In the genomic region with DNA sequence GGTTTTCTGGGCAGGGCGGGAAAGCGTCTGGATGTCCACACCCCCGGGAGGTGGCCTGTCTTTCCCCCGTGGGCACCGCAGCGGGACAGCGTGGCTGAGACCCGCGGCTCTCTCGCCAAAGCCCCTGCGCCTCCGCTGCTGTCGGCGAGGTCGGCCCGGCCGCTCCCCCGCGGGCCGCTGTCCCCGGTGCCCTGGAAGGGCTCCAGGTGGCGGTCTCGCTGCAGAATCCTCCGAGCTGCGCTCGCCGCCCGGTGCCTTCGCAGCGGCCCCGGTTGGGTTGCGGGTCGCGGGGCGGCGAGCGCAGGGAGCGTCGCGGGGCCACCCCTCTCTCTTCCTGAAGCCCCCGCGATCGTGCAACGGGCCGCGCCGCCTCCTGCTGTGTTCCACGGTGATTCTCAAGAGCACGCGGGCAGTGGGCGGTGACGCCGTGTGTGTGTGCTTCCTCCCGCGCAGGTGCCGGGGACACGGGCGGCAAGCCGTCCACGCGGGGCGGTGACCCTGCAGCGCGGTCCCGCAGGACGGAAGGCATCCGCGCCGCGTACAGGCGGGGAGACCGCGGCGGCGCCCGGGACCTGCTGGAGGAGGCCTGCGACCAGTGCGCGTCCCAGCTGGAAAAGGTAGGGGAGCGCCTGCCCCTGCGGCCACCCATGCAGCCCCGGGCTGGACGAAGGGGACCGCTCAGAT, we compare ENCODE assay signal across 11 cellular contexts. TPM values are rescaled to one million over a fixed set of nuclear protein-coding genes. Genes with fewer than 3 reads are reported as not detected.
DNase-seq lines count a peak whose midpoint lies in the region; ATAC-seq and TF ChIP-seq lines count a peak whose summit lies in the region.
"Had no signal": no experiment of that assay in that cellular context is flagged by ENCODE, and none has a peak within 500 bp of the region (broad histone marks: within the 10 kb centered on the region; RNA-seq: fewer than 3 reads in every experiment).

No MANE protein-coding gene starts in this region.

- H3K4me1 ChIP-seq in HUES48 (ENCODE audit: control insufficient read depth, insufficient read depth, low read length) = peaks cover 17% of the 10 kb centered on the region
- H3K4me1 ChIP-seq in sigmoid colon = peaks cover 0 to 13% (median 12%) of the 10 kb centered on the region in 4 donors
- no peaks in the 10 kb centered on the region for H3K4me1 ChIP-seq in uterus

- H3K27ac ChIP-seq in HUES48 (ENCODE audit: low read depth, low read length) (no peak overlapping the region), sigmoid colon (no peak overlapping the region), uterus (no peak overlapping the region)

- intact Hi-C loops in sigmoid colon (cut with DNase I) (no loop called here), uterus (cut with DNase I; ENCODE audit: low total_unique reads) (no loop called here)

- peaks cover 26% of the 10 kb centered on the region for H3K27me3 Mint-ChIP-seq in chondrocyte (ENCODE audit: low read depth)

- TF ChIP-seq EP300 in sigmoid colon (IDR thresholded peaks at IDR 0.05) = no peak

- TF ChIP-seq POLR2A in sigmoid colon (IDR thresholded peaks at IDR 0.05) = no peak
- no peak for TF ChIP-seq POLR2A in uterus (IDR thresholded peaks at IDR 0.05)

- H3K9me3 Mint-ChIP-seq in chondrocyte (ENCODE audit: low read depth) = peaks cover 16% of the 10 kb centered on the region
- H3K9me3 Mint-ChIP-seq: IgD-negative memory B cell had no signal

- ATAC-seq in HG03095 (IDR thresholded peaks at IDR 0.05; ENCODE audit: unreplicated experiment) = no peak

- DNase-seq in chondrocyte (ENCODE audit: low spot score) (no peak), iPS-NIHi7 (ENCODE audit: extremely low spot score) (peak; percentile 87), sigmoid colon (no peak), CD1c-positive myeloid dendritic cell (ENCODE audit: extremely low spot score) (no peak), NCI-H82 treated with DMSO at 0.1 percent for 48 hours (lab: John Stamatoyannopoulos, UW; ENCODE audit: unreplicated experiment) (no peak), uterus (no peak)
- DNase-seq: activated effector memory CD4-positive, alpha-beta T cell treated with anti-CD3 and anti-CD28 coated beads, Interleukin-2, amount 50 U/mL, for 16 hours; NCI-H510A had no signal

- H3K4me1 Mint-ChIP-seq in chondrocyte (ENCODE audit: low read depth) = no peaks in the 10 kb centered on the region

- peaks cover 7% of the 10 kb centered on the region for H3K36me3 Mint-ChIP-seq in chondrocyte (ENCODE audit: low read depth)

- TF ChIP-seq CTCF in chondrocyte (IDR thresholded peaks at IDR 0.05) (peak; percentile 36), sigmoid colon (IDR thresholded peaks at IDR 0.05) (no peak), uterus (IDR thresholded peaks at IDR 0.05) (no peak)

- H3K36me3 ChIP-seq in HUES48 (ENCODE audit: control insufficient read depth, insufficient read depth, low read length) (no peaks in the 10 kb centered on the region), sigmoid colon (no peaks in the 10 kb centered on the region), uterus (no peaks in the 10 kb centered on the region)

- WGBS in sigmoid colon, 2 donors = 9 to 16% methylated on average over 84 of the region's 84 CpGs

- H3K4me3 Mint-ChIP-seq in chondrocyte (ENCODE audit: unreplicated experiment) = peak overlapping the region; percentile 58

- H3K4me3 ChIP-seq in HUES48 (ENCODE audit: low read depth, low read length) (peak overlapping the region; percentile 63), sigmoid colon (peak overlapping the region in 3 of 4 donors; percentile 24 to 49 (median 43)), uterus (no peak overlapping the region)

- H3K27me3 ChIP-seq in HUES48 (ENCODE audit: control insufficient read depth, insufficient read depth, low read length) (peaks cover 51% of the 10 kb centered on the region), sigmoid colon (peaks cover 0 to 24% (median 12%) of the 10 kb centered on the region in 3 donors), uterus (no peaks in the 10 kb centered on the region)

- H3K27ac Mint-ChIP-seq in chondrocyte (ENCODE audit: unreplicated experiment) = no peak overlapping the region
- H3K27ac Mint-ChIP-seq: IgD-negative memory B cell had no signal

- H3K9ac ChIP-seq in HUES48 (ENCODE audit: low read depth, low read length) = no peak overlapping the region

- H3K9me3 ChIP-seq in HUES48 (ENCODE audit: control insufficient read depth, insufficient read depth, low read length) (no peaks in the 10 kb centered on the region), sigmoid colon (no peaks in the 10 kb centered on the region), uterus (no peaks in the 10 kb centered on the region)

RNA-seq across cellular contexts. Expression of gene LRRK1, which starts 54.3 kb away (rescaled TPM):
- total RNA-seq in chondrocyte (6.0 to 11.3 TPM (median 10.1 TPM) in 3 replicates), sigmoid colon (10 to 100 TPM in 2 of 4 donors, 1 to 10 TPM in 2; 7.1 to 27.4 (median 9.2) TPM), uterus (10 to 100 TPM in 2 of 4 donors, 1 to 10 TPM in 2; 2.6 to 36.6 (median 13.1) TPM)
- 10 to 100 TPM in 2 of 3 donors, 1 to 10 TPM in 1; 9.6 to 22.6 (median 10.2) TPM for polyA plus RNA-seq in sigmoid colon

Comparison
In these comparisons a context has a peak if more than half of its experiments do, and no peak if none do; other contexts are left out.
1. H3K4me3 ChIP-seq: peak in HUES48 (single experiment) and sigmoid colon (3 of 4); none in uterus (0 of 2).